In the genomic region with DNA sequence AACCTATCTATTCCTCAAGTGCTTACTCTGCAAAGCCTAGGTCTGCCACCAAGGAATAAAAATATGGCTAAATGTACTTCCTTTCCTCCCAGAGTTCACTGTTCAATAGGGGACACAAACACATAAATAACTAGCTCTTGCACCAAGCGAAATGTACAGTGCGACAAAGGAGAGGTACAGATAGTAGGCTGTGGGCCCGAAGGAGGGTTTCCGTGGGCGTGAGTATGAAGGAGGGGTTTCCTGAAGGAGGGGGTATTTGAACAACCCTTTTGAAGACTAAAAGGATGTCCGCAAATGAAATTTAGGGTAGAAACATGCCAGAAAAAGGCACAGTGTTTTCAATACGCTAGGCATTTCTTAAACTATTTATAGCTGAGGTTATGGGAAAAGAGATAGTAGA, we compare ENCODE assay signal across 18 cellular contexts.
DNase-seq lines count a peak whose midpoint lies in the region; ATAC-seq, FAIRE-seq and TF ChIP-seq lines count a peak whose summit lies in the region.
"Had no signal": no experiment of that assay in that cellular context is flagged by ENCODE, and none has a peak within 500 bp of the region (broad histone marks: within the 10 kb centered on the region; RNA-seq: fewer than 3 reads in every experiment).

No MANE protein-coding gene starts in this region.

- no peak overlapping the region for H3K9ac ChIP-seq in kidney (ENCODE audit: low read length in 2 of 2)

- no peak for TF ChIP-seq POLR2A in sigmoid colon (IDR thresholded peaks at IDR 0.05)

- TF ChIP-seq EP300 in sigmoid colon (IDR thresholded peaks at IDR 0.05), result no peak

- 72 to 94% methylated on average over 7 of the region's 7 CpGs for WGBS in sigmoid colon, 2 donors

- H3K4me2 ChIP-seq in GM23338, result no peak overlapping the region

- 0 out of 2 replicates have a peak, but pooled peaks cover 4% of the 10 kb centered on the region for H3K9me2 ChIP-seq in GM23338 (ENCODE audit: insufficient read depth)

- no peaks in the 10 kb centered on the region for H4K20me1 ChIP-seq in GM23338 (replicated peaks; ENCODE audit: insufficient read depth)

- H3K4me3 Mint-ChIP-seq in GM23338, result no peak overlapping the region

- peaks cover 19% of the 10 kb centered on the region for H3K4me1 Mint-ChIP-seq in GM23338

- in situ Hi-C loops in brain microvascular endothelial cell (cut with HindIII; ENCODE audit: low pct_ligation_motif_present, low sequenced_read_pairs), result no loop called here

- H3K4me3 ChIP-seq in GM23338, result no peak overlapping the region
- no peak overlapping the region for H3K4me3 ChIP-seq in brain microvascular endothelial cell (ENCODE audit: low read depth, low read length)
- no peak overlapping the region for H3K4me3 ChIP-seq in sigmoid colon
- H3K4me3 ChIP-seq in foreskin fibroblast (ENCODE audit: low read depth in 1 of 2, low read length in 2 of 2), result no peak overlapping the region
- no peak overlapping the region for H3K4me3 ChIP-seq in kidney (ENCODE audit: low read length in 2 of 2)
- H3K4me3 ChIP-seq: GM12878, left lung, prostate gland, thyroid gland had no signal

- H3K27me3 Mint-ChIP-seq in GM23338 (ENCODE audit: insufficient read depth, low read depth, poor library complexity), result peaks cover 4% of the 10 kb centered on the region
- H3K27me3 Mint-ChIP-seq: CD4-positive, alpha-beta memory T cell had no signal

- FAIRE-seq in kidney (lab: Jason Lieb, UNC), result no peak
- FAIRE-seq: GM12878 had no signal

- TF ChIP-seq CTCF in GM23338 (conservative IDR thresholded peaks at IDR 0.05; ENCODE audit: low read depth in 2 of 2), result no peak
- no peak for TF ChIP-seq CTCF in brain microvascular endothelial cell (IDR thresholded peaks at IDR 0.05; ENCODE audit: low read depth, low read length, missing control alignments)
- TF ChIP-seq CTCF in sigmoid colon (IDR thresholded peaks at IDR 0.05), result no peak
- TF ChIP-seq CTCF in foreskin fibroblast (IDR thresholded peaks at IDR 0.05; ENCODE audit: low read depth, low read length), result no peak
- TF ChIP-seq CTCF in kidney (IDR thresholded peaks at IDR 0.05; ENCODE audit: borderline replicate concordance, extremely low read depth, insufficient read depth), result no peak

- no peaks in the 10 kb centered on the region; the same call in 1 of the 2 replicates for H3K79me2 ChIP-seq in GM23338 (replicated peaks; ENCODE audit: insufficient read depth)

- H2AFZ ChIP-seq in GM23338, result no peak overlapping the region

- H3K4me1 ChIP-seq in GM23338 (ENCODE audit: insufficient read depth), result peaks cover 4% of the 10 kb centered on the region
- peaks cover 0 to 83% (median 72%) of the 10 kb centered on the region in 4 donors for H3K4me1 ChIP-seq in sigmoid colon
- peaks cover 0 to 2% of the 10 kb centered on the region in 2 donors for H3K4me1 ChIP-seq in kidney (ENCODE audit: control insufficient read depth in 1 of 2, insufficient read depth in 1 of 2, low read depth in 1 of 2, low read length in 2 of 2)
- H3K4me1 ChIP-seq: prostate gland, thyroid gland had no signal

- H3K27me3 ChIP-seq in GM23338 (ENCODE audit: insufficient read depth), result no peaks in the 10 kb centered on the region
- H3K27me3 ChIP-seq in brain microvascular endothelial cell (replicated peaks), result no peaks in the 10 kb centered on the region
- H3K27me3 ChIP-seq in sigmoid colon, result no peaks in the 10 kb centered on the region
- H3K27me3 ChIP-seq: left lung, thyroid gland had no signal

- H3K9me3 Mint-ChIP-seq in GM23338, result no peaks in the 10 kb centered on the region
- H3K9me3 Mint-ChIP-seq: CD4-positive, alpha-beta memory T cell had no signal

- DNase-seq in activated CD4-positive, alpha-beta T cell treated with anti-CD3 and anti-CD28 coated beads, Interleukin-2, amount 50 U/mL, for 4 hours, result peak; percentile 12 to 16
- no peak for DNase-seq in activated CD4-positive, alpha-beta T cell treated with anti-CD3 and anti-CD28 coated beads, Interleukin-2, amount 50 U/mL, for 1 hour
- DNase-seq in GM23338 (ENCODE audit: low spot score) (no peak), brain microvascular endothelial cell (no peak), sigmoid colon (no peak), foreskin fibroblast (no peak), kidney (no peak)
- DNase-seq: 8988T, activated gamma-delta T cell treated with Interleukin-2 at 50 U/mL for 16 hours, left lung, MV-4-11, NCI-H2081, NCI-H69, thyroid gland had no signal

- H3K36me3 ChIP-seq in GM23338 (ENCODE audit: insufficient read depth) (no peaks in the 10 kb centered on the region), brain microvascular endothelial cell (replicated peaks) (no peaks in the 10 kb centered on the region), sigmoid colon (no peaks in the 10 kb centered on the region), kidney (ENCODE audit: control insufficient read depth in 1 of 2, insufficient read depth in 2 of 2, low read length in 2 of 2) (no peaks in the 10 kb centered on the region)
- H3K36me3 ChIP-seq: left lung, prostate gland, thyroid gland had no signal

- H3K36me3 Mint-ChIP-seq in GM23338 (ENCODE audit: low read depth), result no peaks in the 10 kb centered on the region

- ATAC-seq in GM23338 (no peak), GM18870 (IDR thresholded peaks at IDR 0.05; ENCODE audit: unreplicated experiment) (no peak)
- ATAC-seq: GM12878 had no signal

- H3K9me3 ChIP-seq in sigmoid colon, result no peaks in the 10 kb centered on the region
- no peaks in the 10 kb centered on the region for H3K9me3 ChIP-seq in kidney (ENCODE audit: control insufficient read depth in 1 of 2, low read length in 2 of 2)
- H3K9me3 ChIP-seq: left lung, prostate gland, thyroid gland had no signal

- no peaks in the 10 kb centered on the region for H3F3A ChIP-seq in GM23338 (replicated peaks; ENCODE audit: low read depth)

- H3K27ac ChIP-seq in GM23338 (ENCODE audit: low read depth), result no peak overlapping the region
- H3K27ac ChIP-seq in brain microvascular endothelial cell, result peak overlapping the region; percentile 60
- H3K27ac ChIP-seq in sigmoid colon, result peak overlapping the region; percentile 18 to 70 (median 40)
- H3K27ac ChIP-seq in kidney (ENCODE audit: low read depth in 2 of 2, low read length in 2 of 2), result no peak overlapping the region
- H3K27ac ChIP-seq: left lung, thyroid gland had no signal

- H3K27ac Mint-ChIP-seq in GM23338, result 0 out of 2 replicates have a peak overlapping the region, but pooled peaks have one; percentile 18

- intact Hi-C loops in sigmoid colon (cut with DNase I), result no loop called here
- intact Hi-C loops in kidney (cut with DNase I), result no loop called here

TF ChIP-seq in GM23338, 12 proteins besides CTCF, POLR2A, EP300 and RAD21:
- TF ChIP-seq NANOG (IDR thresholded peaks at IDR 0.05; ENCODE audit: borderline replicate concordance), result no peak

Comparison
In these comparisons a context has a peak if more than half of its experiments do, and no peak if none do; other contexts are left out.
1. DNase-seq: peak in activated CD4-positive, alpha-beta T cell treated with anti-CD3 and anti-CD28 coated beads, Interleukin-2, amount 50 U/mL, for 4 hours (2 of 2); none in activated CD4-positive, alpha-beta T cell treated with anti-CD3 and anti-CD28 coated beads, Interleukin-2, amount 50 U/mL, for 1 hour (single experiment), GM23338 (single experiment), brain microvascular endothelial cell (single experiment), sigmoid colon (single experiment), foreskin fibroblast (0 of 2) and kidney (single experiment).
2. H3K27ac ChIP-seq: peak in brain microvascular endothelial cell (single experiment) and sigmoid colon (4 of 4); none in GM23338 (single experiment) and kidney (0 of 2).